9 cellular contexts compared by ENCODE assay signal in the genomic region with DNA sequence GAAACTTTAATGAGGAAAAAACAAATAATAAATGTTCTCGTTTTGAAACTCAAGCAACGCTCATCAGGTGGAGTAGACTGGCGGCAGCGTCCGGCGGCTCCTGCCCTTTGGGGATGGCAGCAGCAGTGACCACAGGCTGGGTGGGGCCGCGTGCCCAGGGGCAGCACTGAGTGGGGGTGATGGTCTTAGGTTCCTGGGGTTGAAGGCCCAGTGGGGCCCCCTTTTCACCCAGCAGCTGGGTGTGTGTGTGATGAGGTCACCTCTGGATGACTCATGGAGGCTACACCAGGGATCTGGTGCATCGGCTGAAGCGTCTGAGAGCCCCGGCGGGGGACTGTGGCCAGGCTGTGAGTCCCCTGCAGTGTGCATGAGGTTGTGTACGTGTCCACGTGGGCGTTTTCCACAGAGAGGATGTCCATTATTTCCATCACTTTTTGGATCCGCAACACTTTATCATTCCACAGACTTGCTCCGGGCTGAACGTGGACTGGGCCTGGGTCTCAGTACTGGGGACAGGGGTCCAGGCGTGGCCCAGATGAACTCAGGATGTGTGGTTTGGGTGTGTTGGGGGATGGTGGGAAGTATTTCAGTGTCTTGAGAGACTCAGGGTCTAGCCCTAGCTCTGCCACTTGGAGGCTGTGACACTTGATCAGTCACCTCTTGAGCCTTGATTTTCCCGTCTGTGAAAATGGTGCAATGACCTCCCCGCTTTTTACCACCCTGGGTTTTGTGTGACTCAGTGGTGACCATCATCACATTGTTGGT.
DNase-seq lines count a peak whose midpoint lies in the region; ATAC-seq and TF ChIP-seq lines count a peak whose summit lies in the region.
"Had no signal": no experiment of that assay in that cellular context is flagged by ENCODE, and none has a peak within 500 bp of the region (broad histone marks: within the 10 kb centered on the region; RNA-seq: fewer than 3 reads in every experiment).

No MANE protein-coding gene starts in this region.

- CTCF ChIA-PET in RWPE1 (lab: Yijun Ruan, JAX): interaction anchor here (0.6 kb wide), 2 partner anchors 70 to 471 kb away, joined by 3 read pairs; no protein-coding TSS in a partner anchor

- no peak for TF ChIP-seq CTCF in RWPE1 (conservative IDR thresholded peaks at IDR 0.05; ENCODE audit: low read depth)

- H3K27ac ChIP-seq in RWPE1: peak overlapping the region; percentile 95
- H3K27ac ChIP-seq: cardiac muscle cell had no signal

- POLR2A ChIA-PET in RWPE1 (lab: Yijun Ruan, JAX; ENCODE audit: low non-redundant PET): no interaction called here

- ATAC-seq in GM21447 (IDR thresholded peaks at IDR 0.05; ENCODE audit: unreplicated experiment) (no peak), GM18868 (IDR thresholded peaks at IDR 0.05; ENCODE audit: unreplicated experiment) (no peak)

- peak; percentile 80 for DNase-seq in GM03348 (ENCODE audit: low spot score)
- DNase-seq in RWPE1 (ENCODE audit: low spot score): peak; percentile 90
- peak; percentile 60 for DNase-seq in fibroblast of peridontal ligament (ENCODE audit: extremely low read depth)
- peak; percentile 36 to 38 for DNase-seq in stimulated activated CD8-positive, alpha-beta memory T cell treated with anti-CD3 and anti-CD28 coated beads, Interleukin-15, amount 100 ng/mL, for 48 hours (ENCODE audit: low read depth in 2 of 2)
- no peak for DNase-seq in putamen (ENCODE audit: low spot score)
- no peak for DNase-seq in midbrain (lab: John Stamatoyannopoulos, UW)

Comparison
In these comparisons a context has a peak if more than half of its experiments do, and no peak if none do; other contexts are left out.
1. DNase-seq: peak in GM03348 (single experiment), RWPE1 (single experiment), fibroblast of peridontal ligament (single experiment) and stimulated activated CD8-positive, alpha-beta memory T cell treated with anti-CD3 and anti-CD28 coated beads, Interleukin-15, amount 100 ng/mL, for 48 hours (2 of 2); none in putamen (single experiment) and midbrain (single experiment).